In the genomic region with DNA sequence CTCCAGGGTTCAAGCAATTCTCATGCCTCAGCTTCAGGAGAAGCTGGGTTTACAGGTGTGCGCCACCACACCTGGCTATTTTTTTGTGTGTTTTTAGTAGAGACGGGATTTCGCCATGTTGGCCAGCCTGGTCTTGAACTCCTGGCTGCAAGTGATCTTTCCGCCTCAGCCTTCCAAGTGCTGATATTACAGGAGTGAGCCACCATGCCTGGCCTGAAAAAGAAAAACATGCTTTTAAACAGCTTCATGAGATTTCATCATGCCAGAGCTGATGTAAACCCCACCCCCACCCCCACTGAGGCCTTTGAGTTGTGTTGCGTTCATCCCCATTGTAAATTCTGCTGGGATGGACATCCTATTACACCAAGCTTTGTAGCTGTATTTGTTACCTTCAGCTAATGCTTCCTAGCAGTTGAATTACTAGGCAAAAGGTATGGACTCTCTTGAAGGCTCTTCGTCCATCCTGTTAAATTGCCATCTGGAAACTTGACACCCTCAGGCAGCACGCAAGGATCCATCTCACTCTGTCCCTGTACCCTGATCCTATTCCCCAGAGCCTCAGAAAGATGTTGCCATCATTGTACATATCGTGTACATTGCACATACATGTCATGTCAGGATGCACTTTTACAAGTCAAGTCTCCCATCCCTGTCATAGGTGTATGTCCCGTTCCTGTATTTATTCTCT, we compare ENCODE assay signal across 22 cellular contexts. TPM values are rescaled to one million over a fixed set of nuclear protein-coding genes. Genes with fewer than 3 reads are reported as not detected.
DNase-seq lines count a peak whose midpoint lies in the region; ATAC-seq and TF ChIP-seq lines count a peak whose summit lies in the region.
"Had no signal": no experiment of that assay in that cellular context is flagged by ENCODE, and none has a peak within 500 bp of the region (broad histone marks: within the 10 kb centered on the region; RNA-seq: fewer than 3 reads in every experiment).

No MANE protein-coding gene starts in this region.

- no peaks in the 10 kb centered on the region for H3K9me3 ChIP-seq in SK-N-MC (ENCODE audit: low read depth, low read length)
- H3K9me3 ChIP-seq in gastrocnemius medialis: no peaks in the 10 kb centered on the region
- H3K9me3 ChIP-seq: lower lobe of right lung had no signal

- no peak for TF ChIP-seq CTCF in gastrocnemius medialis (IDR thresholded peaks at IDR 0.05 in 4 of 5, conservative IDR thresholded peaks at IDR 0.05 in 1 of 5)

- H3K4me1 ChIP-seq in gastrocnemius medialis: peaks cover 99 to 100% of the 10 kb centered on the region in 2 donors

- no peak for TF ChIP-seq POLR2A in gastrocnemius medialis (IDR thresholded peaks at IDR 0.05)

- H3K36me3 ChIP-seq in SK-N-MC (ENCODE audit: insufficient read depth, low read length) (peaks cover 4% of the 10 kb centered on the region; the same call in 1 of the 2 replicates), gastrocnemius medialis (no peaks in the 10 kb centered on the region)

- DNase-seq in NCI-H2107 treated with DMSO at 0.1 percent for 48 hours (lab: John Stamatoyannopoulos, UW; ENCODE audit: unreplicated experiment): peak; percentile 18
- no peak for DNase-seq in NCI-H2107 (lab: John Stamatoyannopoulos, UW)
- DNase-seq in SK-N-MC (ENCODE audit: low read depth, low spot score): no peak
- DNase-seq in epithelial cell of prostate (ENCODE audit: low read depth, low spot score): no peak
- DNase-seq in gastrocnemius medialis: no peak
- no peak for DNase-seq in NCI-H345 (lab: John Stamatoyannopoulos, UW)
- no peak for DNase-seq in GM19240 (ENCODE audit: insufficient read length, low spot score)
- DNase-seq: 8988T; activated CD4-positive, alpha-beta T cell treated with anti-CD3 and anti-CD28 coated beads for 1 hour; activated effector memory CD4-positive, alpha-beta T cell treated with anti-CD3 and anti-CD28 coated beads, Interleukin-2, amount 50 U/mL, for 16 hours; aorta; CD4-positive, CD25-positive, alpha-beta regulatory T cell; dermis blood vessel endothelial cell; lower lobe of right lung; naive thymus-derived CD4-positive, alpha-beta T cell; NCI-H1048; NCI-H2227 treated with DMSO at 0.1 percent for 48 hours; SHP77 treated with DMSO at 0.1 percent for 48 hours had no signal

- intact Hi-C loops in gastrocnemius medialis (cut with DNase I; ENCODE audit: low total_unique reads): no loop called here

- H3K27ac ChIP-seq in SK-N-MC (peak overlapping the region; percentile 69; the same call in 1 of the 2 replicates), epithelial cell of prostate (peak overlapping the region; percentile 11), gastrocnemius medialis (peak overlapping the region; percentile 97 to 100 (median 99))
- H3K27ac ChIP-seq: HL-60 had no signal

- in situ Hi-C loops in gastrocnemius medialis (cut with MboI; ENCODE audit: low sequenced_read_pairs in 4 of 4): no loop called here

- no peak overlapping the region for H3K9ac ChIP-seq in SK-N-MC (ENCODE audit: insufficient read length)

- peak in 1 of 2 donors; percentile 11 for ATAC-seq in gastrocnemius medialis
- no peak for ATAC-seq in GM18502 (IDR thresholded peaks at IDR 0.05; ENCODE audit: poor library complexity, unreplicated experiment)
- ATAC-seq: esophagus mucosa; lower lobe of right lung; naive thymus-derived CD4-positive, alpha-beta T cell; stimulated activated memory B cell treated with anti-CD40 and anti-IgM and Interleukin-4, amounts not matched to agents 10 μg/mL and 1 μg/mL and 100 μg/mL, for 72 hours had no signal

- H3K4me3 ChIP-seq in SK-N-MC: no peak overlapping the region
- no peak overlapping the region for H3K4me3 ChIP-seq in gastrocnemius medialis
- H3K4me3 ChIP-seq: lower lobe of right lung had no signal

- no peaks in the 10 kb centered on the region for H3K27me3 ChIP-seq in gastrocnemius medialis

RNA-seq across cellular contexts. Expression of gene NFIX, which starts 47.3 kb away (rescaled TPM):
- total RNA-seq in gastrocnemius medialis: 100 to 1,000 TPM in 2 of 4 donors, 10 to 100 TPM in 2; 31.9 to 128 (median 105) TPM

Comparison
In these comparisons a context has a peak if more than half of its experiments do, and no peak if none do; other contexts are left out.
1. H3K27ac ChIP-seq: peak in every context shown above with its lines; median percentile 99 in gastrocnemius medialis; 69 in SK-N-MC; 11 in epithelial cell of prostate.